ENCODE assay signal across 1 cellular context in the genomic region with DNA sequence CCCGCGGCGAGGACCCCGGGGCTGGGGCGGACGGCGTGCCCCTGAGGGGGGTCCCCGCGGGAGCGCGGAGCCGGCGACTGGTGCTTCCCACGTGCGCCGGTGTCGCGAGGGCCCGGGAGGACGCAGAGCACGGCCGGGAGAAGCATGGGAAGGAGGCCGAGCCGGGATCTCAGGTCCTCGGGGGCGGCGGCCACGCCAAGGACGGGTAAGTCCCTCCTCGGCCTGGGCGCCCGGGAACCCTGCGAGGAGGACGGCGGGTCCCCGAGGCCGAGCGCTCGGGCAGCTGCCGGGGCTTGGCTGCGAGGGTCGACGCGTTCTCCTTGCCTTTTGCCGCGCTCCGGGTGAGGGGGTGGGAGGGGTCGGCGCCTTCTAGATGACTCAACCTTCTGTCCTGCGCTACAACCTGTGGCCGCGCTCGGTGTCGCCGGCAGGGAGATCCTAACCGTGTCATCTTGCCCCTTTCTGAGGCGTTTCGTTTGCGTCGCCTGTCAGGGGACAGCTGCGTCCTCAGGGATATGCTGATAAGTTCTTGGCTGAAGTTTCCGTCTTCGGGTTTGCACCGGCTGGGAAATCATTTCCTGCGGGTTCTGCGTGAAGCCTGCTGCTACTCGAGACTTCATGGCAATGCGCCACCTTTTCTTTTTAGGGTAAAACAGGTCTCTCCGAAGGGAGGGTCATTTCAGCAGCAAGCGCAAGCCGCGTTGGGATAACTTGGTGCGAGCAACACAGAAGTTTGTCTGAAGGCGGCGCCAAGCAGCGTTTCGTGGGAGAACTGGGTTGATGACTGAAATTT.
A peak's percentile ranks its signal among the peaks of the same experiment; 100 is the strongest.
TF ChIP-seq lines count a peak whose summit lies in the region.

No MANE protein-coding gene starts in this region.

TF ChIP-seq in HepG2, 621 proteins besides CTCF, POLR2A, EP300 and RAD21 (continued from another document and continues in another):
- TF ChIP-seq SNAPC4 (CRISPR knock-in tag; IDR thresholded peaks at IDR 0.05) (no peak), NFKB2 (CRISPR knock-in tag; IDR thresholded peaks at IDR 0.05; ENCODE audit: borderline replicate concordance) (no peak; the same call in 1 of the 2 replicates), TEAD2 (CRISPR knock-in tag; IDR thresholded peaks at IDR 0.05) (no peak), KDM5A (IDR thresholded peaks at IDR 0.05; ENCODE audit: borderline replicate concordance, low read length) (peak; percentile 47; the same call in 1 of the 2 replicates), PAWR (CRISPR knock-in tag; IDR thresholded peaks at IDR 0.05; ENCODE audit: borderline replicate concordance) (no peak), ZNF432 (CRISPR knock-in tag; IDR thresholded peaks at IDR 0.05; ENCODE audit: borderline replicate concordance) (peak; percentile 52; the same call in 1 of the 2 replicates), ZFX (CRISPR knock-in tag; IDR thresholded peaks at IDR 0.05; ENCODE audit: low read depth) (0 out of 2 replicates have a peak, but pooled peaks have one; percentile 43), ZNF83 (CRISPR knock-in tag; IDR thresholded peaks at IDR 0.05; ENCODE audit: borderline replicate concordance) (no peak), GABPA (IDR thresholded peaks at IDR 0.05; ENCODE audit: low read depth, low read length) (no peak), GABPA (CRISPR knock-in tag; IDR thresholded peaks at IDR 0.05; ENCODE audit: low read depth) (no peak), ETV5 (CRISPR knock-in tag; IDR thresholded peaks at IDR 0.05; ENCODE audit: borderline replicate concordance) (no peak), FOXP1 (IDR thresholded peaks at IDR 0.05) (no peak), FOXP1 (CRISPR knock-in tag; IDR thresholded peaks at IDR 0.05) (no peak), RBAK (CRISPR knock-in tag; IDR thresholded peaks at IDR 0.05) (no peak), MAZ (IDR thresholded peaks at IDR 0.05; ENCODE audit: borderline replicate concordance, low read depth, low read length) (no peak), MAZ (CRISPR knock-in tag; IDR thresholded peaks at IDR 0.05; ENCODE audit: low read depth) (no peak; the same call in 1 of the 2 replicates), RBM22 (optimal IDR thresholded peaks at IDR 0.05; ENCODE audit: low read length) (no peak), KDM4B (CRISPR knock-in tag; IDR thresholded peaks at IDR 0.05) (no peak), ISX (CRISPR knock-in tag; conservative IDR thresholded peaks at IDR 0.05) (no peak), ZNF552 (CRISPR knock-in tag; IDR thresholded peaks at IDR 0.05; ENCODE audit: borderline replicate concordance) (no peak), TSC22D2 (CRISPR knock-in tag; IDR thresholded peaks at IDR 0.05; ENCODE audit: borderline replicate concordance) (no peak), KLF6 (CRISPR knock-in tag; IDR thresholded peaks at IDR 0.05) (no peak), ZNF879 (CRISPR knock-in tag; IDR thresholded peaks at IDR 0.05) (no peak), ZNF776 (CRISPR knock-in tag; IDR thresholded peaks at IDR 0.05) (no peak; the same call in 1 of the 2 replicates), SETDB1 (CRISPR knock-in tag; IDR thresholded peaks at IDR 0.05; ENCODE audit: borderline replicate concordance) (no peak), MXD1 (CRISPR knock-in tag; IDR thresholded peaks at IDR 0.05) (peak; percentile 76; the same call in 1 of the 2 replicates), CHCHD3 (CRISPR knock-in tag; IDR thresholded peaks at IDR 0.05) (0 out of 2 replicates have a peak, but pooled peaks have one; percentile 8), NFE2L2 (IDR thresholded peaks at IDR 0.05; ENCODE audit: low read length) (no peak), TBP (CRISPR knock-in tag; IDR thresholded peaks at IDR 0.05) (no peak), ZMYM2 (CRISPR knock-in tag; IDR thresholded peaks at IDR 0.05) (no peak), ZKSCAN8 (CRISPR knock-in tag; IDR thresholded peaks at IDR 0.05; ENCODE audit: borderline replicate concordance) (no peak), SP5 (CRISPR knock-in tag; IDR thresholded peaks at IDR 0.05; ENCODE audit: borderline replicate concordance, low read depth) (no peak), ZFY (CRISPR knock-in tag; IDR thresholded peaks at IDR 0.05) (peak; percentile 28; the same call in 1 of the 2 replicates), ZNF180 (CRISPR knock-in tag; IDR thresholded peaks at IDR 0.05; ENCODE audit: borderline replicate concordance, low read depth) (no peak), ATF7-NPFF (CRISPR knock-in tag; IDR thresholded peaks at IDR 0.05; ENCODE audit: low read depth) (no peak), DMTF1 (CRISPR knock-in tag; IDR thresholded peaks at IDR 0.05) (no peak)
- TF ChIP-seq, protein P1, sequence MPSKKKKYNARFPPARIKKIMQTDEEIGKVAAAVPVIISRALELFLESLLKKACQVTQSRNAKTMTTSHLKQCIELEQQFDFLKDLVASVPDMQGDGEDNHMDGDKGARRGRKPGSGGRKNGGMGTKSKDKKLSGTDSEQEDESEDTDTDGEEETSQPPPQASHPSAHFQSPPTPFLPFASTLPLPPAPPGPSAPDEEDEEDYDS (CRISPR knock-in tag; IDR thresholded peaks at IDR 0.05), result no peak
- TF ChIP-seq, protein P2, sequence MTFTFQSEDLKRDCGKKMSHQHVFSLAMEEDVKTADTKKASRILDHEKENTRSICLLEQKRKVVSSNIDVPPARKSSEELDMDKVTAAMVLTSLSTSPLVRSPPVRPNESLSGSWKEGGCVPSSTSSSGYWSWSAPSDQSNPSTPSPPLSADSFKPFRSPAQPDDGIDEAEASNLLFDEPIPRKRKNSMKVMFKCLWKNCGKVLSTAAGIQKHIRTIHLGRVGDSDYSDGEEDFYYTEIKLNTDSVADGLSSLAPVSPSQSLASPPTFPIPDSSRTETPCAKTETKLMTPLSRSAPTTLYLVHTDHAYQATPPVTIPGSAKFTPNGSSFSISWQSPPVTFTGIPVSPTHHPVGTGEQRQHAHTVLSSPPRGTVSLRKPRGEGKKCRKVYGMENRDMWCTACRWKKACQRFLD (CRISPR knock-in tag; IDR thresholded peaks at IDR 0.05; ENCODE audit: borderline replicate concordance), result no peak
- TF ChIP-seq, protein P3, sequence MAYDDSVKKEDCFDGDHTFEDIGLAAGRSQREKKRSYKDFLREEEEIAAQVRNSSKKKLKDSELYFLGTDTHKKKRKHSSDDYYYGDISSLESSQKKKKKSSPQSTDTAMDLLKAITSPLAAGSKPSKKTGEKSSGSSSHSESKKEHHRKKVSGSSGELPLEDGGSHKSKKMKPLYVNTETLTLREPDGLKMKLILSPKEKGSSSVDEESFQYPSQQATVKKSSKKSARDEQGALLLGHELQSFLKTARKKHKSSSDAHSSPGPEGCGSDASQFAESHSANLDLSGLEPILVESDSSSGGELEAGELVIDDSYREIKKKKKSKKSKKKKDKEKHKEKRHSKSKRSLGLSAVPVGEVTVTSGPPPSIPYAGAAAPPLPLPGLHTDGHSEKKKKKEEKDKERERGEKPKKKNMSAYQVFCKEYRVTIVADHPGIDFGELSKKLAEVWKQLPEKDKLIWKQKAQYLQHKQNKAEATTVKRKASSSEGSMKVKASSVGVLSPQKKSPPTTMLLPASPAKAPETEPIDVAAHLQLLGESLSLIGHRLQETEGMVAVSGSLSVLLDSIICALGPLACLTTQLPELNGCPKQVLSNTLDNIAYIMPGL (CRISPR knock-in tag; IDR thresholded peaks at IDR 0.05; ENCODE audit: borderline replicate concordance in 1 of 2, low read depth in 1 of 2), result peak; percentile 58 to 82; a peak in 2 of 4 replicates
- TF ChIP-seq, protein P4, sequence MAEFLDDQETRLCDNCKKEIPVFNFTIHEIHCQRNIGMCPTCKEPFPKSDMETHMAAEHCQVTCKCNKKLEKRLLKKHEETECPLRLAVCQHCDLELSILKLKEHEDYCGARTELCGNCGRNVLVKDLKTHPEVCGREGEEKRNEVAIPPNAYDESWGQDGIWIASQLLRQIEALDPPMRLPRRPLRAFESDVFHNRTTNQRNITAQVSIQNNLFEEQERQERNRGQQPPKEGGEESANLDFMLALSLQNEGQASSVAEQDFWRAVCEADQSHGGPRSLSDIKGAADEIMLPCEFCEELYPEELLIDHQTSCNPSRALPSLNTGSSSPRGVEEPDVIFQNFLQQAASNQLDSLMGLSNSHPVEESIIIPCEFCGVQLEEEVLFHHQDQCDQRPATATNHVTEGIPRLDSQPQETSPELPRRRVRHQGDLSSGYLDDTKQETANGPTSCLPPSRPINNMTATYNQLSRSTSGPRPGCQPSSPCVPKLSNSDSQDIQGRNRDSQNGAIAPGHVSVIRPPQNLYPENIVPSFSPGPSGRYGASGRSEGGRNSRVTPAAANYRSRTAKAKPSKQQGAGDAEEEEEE (CRISPR knock-in tag; IDR thresholded peaks at IDR 0.05; ENCODE audit: borderline replicate concordance), result no peak
- TF ChIP-seq, protein P5, sequence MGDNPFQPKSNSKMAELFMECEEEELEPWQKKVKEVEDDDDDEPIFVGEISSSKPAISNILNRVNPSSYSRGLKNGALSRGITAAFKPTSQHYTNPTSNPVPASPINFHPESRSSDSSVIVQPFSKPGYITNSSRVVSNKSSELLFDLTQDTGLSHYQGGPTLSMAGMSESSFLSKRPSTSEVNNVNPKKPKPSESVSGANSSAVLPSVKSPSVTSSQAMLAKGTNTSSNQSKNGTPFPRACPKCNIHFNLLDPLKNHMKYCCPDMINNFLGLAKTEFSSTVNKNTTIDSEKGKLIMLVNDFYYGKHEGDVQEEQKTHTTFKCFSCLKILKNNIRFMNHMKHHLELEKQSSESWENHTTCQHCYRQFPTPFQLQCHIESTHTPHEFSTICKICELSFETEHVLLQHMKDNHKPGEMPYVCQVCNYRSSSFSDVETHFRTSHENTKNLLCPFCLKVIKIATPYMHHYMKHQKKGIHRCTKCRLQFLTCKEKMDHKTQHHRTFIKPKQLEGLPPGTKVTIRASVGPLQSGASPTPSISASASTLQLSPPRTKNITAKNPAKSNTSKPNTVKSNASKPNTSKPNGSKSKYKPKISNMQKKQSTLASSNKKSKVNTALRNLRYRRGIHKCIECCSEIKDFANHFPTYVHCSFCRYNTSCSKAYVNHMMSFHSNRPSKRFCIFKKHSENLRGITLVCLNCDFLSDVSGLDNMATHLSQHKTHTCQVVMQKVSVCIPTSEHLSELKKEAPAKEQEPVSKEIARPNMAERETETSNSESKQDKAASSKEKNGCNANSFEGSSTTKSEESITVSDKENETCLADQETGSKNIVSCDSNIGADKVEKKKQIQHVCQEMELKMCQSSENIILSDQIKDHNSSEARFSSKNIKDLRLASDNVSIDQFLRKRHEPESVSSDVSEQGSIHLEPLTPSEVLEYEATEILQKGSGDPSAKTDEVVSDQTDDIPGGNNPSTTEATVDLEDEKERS (CRISPR knock-in tag; IDR thresholded peaks at IDR 0.05), result no peak
